In genomic region chr3:194925614-194926013, GRCh38 we compare ENCODE assay signal across 13 cellular contexts.
"Had no signal": no experiment of that assay in that cellular context is flagged by ENCODE, and none has a peak within 500 bp of the region (broad histone marks: within the 10 kb centered on the region; RNA-seq: fewer than 3 reads in every experiment).

No MANE protein-coding gene starts in this region.

- DNase-seq: activated CD4-positive, alpha-beta T cell treated with anti-CD3 and anti-CD28 coated beads for 1 hour; activated CD4-positive, alpha-beta T cell treated with anti-CD3 and anti-CD28 coated beads, Interleukin-2, amount 50 U/mL, for 48 hours; activated naive CD4-positive, alpha-beta T cell treated with anti-CD3 and anti-CD28 coated beads for 36 hours; caudate nucleus; colonic mucosa; effector CD4-positive, alpha-beta T cell; foreskin keratinocyte; left ventricle myocardium inferior; sigmoid colon; stimulated activated CD4-positive, alpha-beta T cell treated with anti-CD3 and anti-CD28 coated beads, Interleukin-2, amount 100 ng/mL, for 48 hours; stimulated activated CD8-positive, alpha-beta memory T cell treated with anti-CD3 and anti-CD28 coated beads, Interleukin-4, amount 100 ng/mL, for 48 hours; upper lobe of right lung had no signal

- H3K9me3 Mint-ChIP-seq: activated naive CD4-positive, alpha-beta T cell treated with anti-CD3 and anti-CD28 coated beads for 36 hours; stimulated activated naive CD8-positive, alpha-beta T cell treated with anti-CD3 and anti-CD28 coated beads, Interleukin-15, Interleukin-2, amounts not matched to agents 100 ng/mL and 50 ng/mL, for 24 hours had no signal

- H3K4me3 Mint-ChIP-seq: activated naive CD4-positive, alpha-beta T cell treated with anti-CD3 and anti-CD28 coated beads for 36 hours; stimulated activated naive CD8-positive, alpha-beta T cell treated with anti-CD3 and anti-CD28 coated beads, Interleukin-15, Interleukin-2, amounts not matched to agents 100 ng/mL and 50 ng/mL, for 24 hours had no signal

- ATAC-seq: foreskin keratinocyte, upper lobe of right lung had no signal

- H3K27ac Mint-ChIP-seq: activated naive CD4-positive, alpha-beta T cell treated with anti-CD3 and anti-CD28 coated beads for 36 hours; stimulated activated naive CD8-positive, alpha-beta T cell treated with anti-CD3 and anti-CD28 coated beads, Interleukin-15, Interleukin-2, amounts not matched to agents 100 ng/mL and 50 ng/mL, for 24 hours had no signal
